Comparison of ENCODE assay signal across 19 cellular contexts in genomic region chr12:109114644-109115043, GRCh38. TPM values are rescaled to one million over a fixed set of nuclear protein-coding genes. Genes with fewer than 3 reads are reported as not detected.
A peak's percentile ranks its signal among the peaks of the same experiment; 100 is the strongest.
DNase-seq lines count a peak whose midpoint lies in the region; ATAC-seq and TF ChIP-seq lines count a peak whose summit lies in the region.
"Had no signal": no experiment of that assay in that cellular context is flagged by ENCODE, and none has a peak within 500 bp of the region (broad histone marks: within the 10 kb centered on the region; RNA-seq: fewer than 3 reads in every experiment).

No MANE protein-coding gene starts in this region.

- whole genome bisulfite sequencing in suprapubic skin: 65% methylated on average over 2 of the region's 2 CpGs

- peaks cover 81% of the 10 kb centered on the region for H3K4me1 ChIP-seq in adipocyte (ENCODE audit: control insufficient read depth, insufficient read depth, low read length)
- H3K4me1 ChIP-seq in duodenal mucosa (ENCODE audit: control insufficient read depth in 1 of 2, insufficient read depth in 2 of 2, low read length in 2 of 2): peaks cover 63 to 70% of the 10 kb centered on the region in 2 donors
- peaks cover 65% of the 10 kb centered on the region for H3K4me1 ChIP-seq in suprapubic skin

- H3K27ac ChIP-seq in duodenal mucosa (ENCODE audit: low read depth, low read length): peak overlapping the region; percentile 77
- H3K27ac ChIP-seq in suprapubic skin: peak overlapping the region; percentile 85

- H3K36me3 ChIP-seq in adipocyte (ENCODE audit: control insufficient read depth, insufficient read depth, low read length, severe bottlenecking): peaks cover 7% of the 10 kb centered on the region
- peaks cover 0 to 7% of the 10 kb centered on the region in 2 donors for H3K36me3 ChIP-seq in duodenal mucosa (ENCODE audit: control insufficient read depth in 1 of 2, insufficient read depth in 2 of 2, low read length in 2 of 2)
- no peaks in the 10 kb centered on the region for H3K36me3 ChIP-seq in suprapubic skin

- H3K4me3 Mint-ChIP-seq in nephron: peak overlapping the region in 2 of 3 experiments; percentile 29 to 44
- H3K4me3 Mint-ChIP-seq: CD8-positive, alpha-beta memory T cell; IgD-negative memory B cell had no signal

- no peak for DNase-seq in adipocyte (ENCODE audit: low read depth)
- DNase-seq in suprapubic skin (ENCODE audit: low spot score in 2 of 2): no peak
- DNase-seq: activated CD4-positive, CD25-positive, alpha-beta regulatory T cell; CD8-positive, alpha-beta memory T cell; DMS53; effector CD4-positive, alpha-beta T cell; mesenchymal stem cell; NCI-H187; NCI-H345; stimulated activated CD4-positive, alpha-beta T cell treated with anti-CD3 and anti-CD28 coated beads, Interleukin-15, amount 100 ng/mL, for 24 hours; T-helper 9 cell had no signal

- peaks cover 11% of the 10 kb centered on the region for H3K36me3 Mint-ChIP-seq in nephron (ENCODE audit: low read depth)
- H3K36me3 Mint-ChIP-seq: IgD-negative memory B cell had no signal

- TF ChIP-seq EP300 in suprapubic skin (IDR thresholded peaks at IDR 0.05): no peak

- no peaks in the 10 kb centered on the region for H3K9me3 Mint-ChIP-seq in nephron
- H3K9me3 Mint-ChIP-seq: CD8-positive, alpha-beta memory T cell; IgD-negative memory B cell had no signal

- no peaks in the 10 kb centered on the region for H3K27me3 Mint-ChIP-seq in nephron (ENCODE audit: low read depth)
- H3K27me3 Mint-ChIP-seq: CD8-positive, alpha-beta memory T cell; IgD-negative memory B cell had no signal

- TF ChIP-seq POLR2A in suprapubic skin (IDR thresholded peaks at IDR 0.05): no peak

- H3K9me3 ChIP-seq in adipocyte (ENCODE audit: control insufficient read depth, low read length) (no peaks in the 10 kb centered on the region), duodenal mucosa (ENCODE audit: control insufficient read depth in 1 of 2, low read length in 2 of 2) (no peaks in the 10 kb centered on the region), suprapubic skin (no peaks in the 10 kb centered on the region)

- H3K27me3 ChIP-seq in adipocyte (replicated peaks; ENCODE audit: control insufficient read depth, insufficient read depth, low read length): no peaks in the 10 kb centered on the region
- H3K27me3 ChIP-seq in duodenal mucosa (ENCODE audit: control insufficient read depth in 1 of 2, insufficient read depth in 2 of 2, low read length in 2 of 2): no peaks in the 10 kb centered on the region
- H3K27me3 ChIP-seq in suprapubic skin: no peaks in the 10 kb centered on the region

- H3K4me1 Mint-ChIP-seq in nephron: peaks cover 54% of the 10 kb centered on the region

- H3K9ac ChIP-seq in adipocyte (ENCODE audit: low read length) (peak overlapping the region; percentile 76), duodenal mucosa (ENCODE audit: low read depth in 1 of 2, low read length in 2 of 2) (peak overlapping the region in 1 of 2 donors; percentile 48)

- H3K27ac Mint-ChIP-seq in nephron: peak overlapping the region; percentile 73 to 92 (median 78)
- H3K27ac Mint-ChIP-seq: IgD-negative memory B cell had no signal

- TF ChIP-seq CTCF in nephron (IDR thresholded peaks at IDR 0.05; ENCODE audit: unreplicated experiment in 3 of 3) (no peak), suprapubic skin (IDR thresholded peaks at IDR 0.05) (no peak)

- ATAC-seq in HG03280 (IDR thresholded peaks at IDR 0.05; ENCODE audit: unreplicated experiment): no peak
- no peak for ATAC-seq in GM19452 (IDR thresholded peaks at IDR 0.05; ENCODE audit: unreplicated experiment)
- no peak for ATAC-seq in GM19395 (IDR thresholded peaks at IDR 0.05; ENCODE audit: unreplicated experiment)
- ATAC-seq: esophagus mucosa, SK-N-SH treated with all-trans-retinoic acid at 6 μM for 48 hours had no signal

- H3K4me3 ChIP-seq in adipocyte (ENCODE audit: low read length): peak overlapping the region; percentile 51
- peak overlapping the region; percentile 34 to 57 for H3K4me3 ChIP-seq in duodenal mucosa (ENCODE audit: low read depth in 1 of 2, low read length in 2 of 2)
- H3K4me3 ChIP-seq in suprapubic skin: no peak overlapping the region

RNA-seq across cellular contexts. Expression of gene ACACB, which starts 1.7 kb away (rescaled TPM):
- 10 to 100 TPM; 19.2 to 90.8 (median 56.9) TPM for total RNA-seq in suprapubic skin

RNA-seq across cellular contexts. Expression of gene UNG, which starts 17.2 kb away (rescaled TPM):
- total RNA-seq in suprapubic skin: 10 to 100 TPM; 17.9 to 43.9 (median 40.0) TPM

RNA-seq across cellular contexts. Expression of gene ALKBH2, which starts 21.4 kb away (rescaled TPM):
- total RNA-seq in suprapubic skin: 10 to 100 TPM; 18.8 to 36.0 (median 22.1) TPM
